8 cellular contexts compared by ENCODE assay signal in genomic region chr12:57518920-57519757, GRCh38. TPM values are rescaled to one million over a fixed set of nuclear protein-coding genes. Genes with fewer than 3 reads are reported as not detected.
A peak's percentile ranks its signal among the peaks of the same experiment; 100 is the strongest.
DNase-seq lines count a peak whose midpoint lies in the region; ATAC-seq and TF ChIP-seq lines count a peak whose summit lies in the region.

No MANE protein-coding gene starts in this region.

- intact Hi-C loops in right lobe of liver (cut with DNase I): no loop called here

- H3K4me3 ChIP-seq in cardiac fibroblast (replicated peaks in 1 of 2; ENCODE audit: low read depth in 2 of 2, low read length in 2 of 2) (peak overlapping the region; percentile 90 to 97), right lobe of liver (peak overlapping the region; percentile 83 to 98 (median 96)), thymus (ENCODE audit: low read length) (peak overlapping the region; percentile 80)

- DNase-seq in GM03348 (ENCODE audit: low spot score) (peak; percentile 36), NCI-H82 (lab: John Stamatoyannopoulos, UW) (peak; percentile 90), cardiac fibroblast (ENCODE audit: low read depth in 2 of 2) (peak; percentile 64 to 76), right lobe of liver (peak in 2 of 3 donors; percentile 65 to 71), superior temporal gyrus (ENCODE audit: extremely low spot score) (no peak)

- ATAC-seq in right lobe of liver (peak in 1 of 4 donors; percentile 5), HG02678 (IDR thresholded peaks at IDR 0.05; ENCODE audit: unreplicated experiment) (no peak), GM18867 (IDR thresholded peaks at IDR 0.05; ENCODE audit: unreplicated experiment) (no peak)

- H3K9me3 ChIP-seq in right lobe of liver (no peaks in the 10 kb centered on the region), thymus (ENCODE audit: control insufficient read depth) (no peaks in the 10 kb centered on the region)

- no peak for TF ChIP-seq CTCF in cardiac fibroblast (IDR thresholded peaks at IDR 0.05; ENCODE audit: low read depth, low read length)
- TF ChIP-seq CTCF in right lobe of liver (IDR thresholded peaks at IDR 0.05): no peak

- 20% methylated on average over 7 of the region's 7 CpGs for WGBS in right lobe of liver (ENCODE audit: insufficient coverage, low coverage, low lambda C conversion rate, missing lambda C conversion rate)
- WGBS in thymus: 44% methylated on average over 7 of the region's 7 CpGs

- H3K36me3 ChIP-seq in right lobe of liver (peaks cover 15 to 41% (median 29%) of the 10 kb centered on the region in 4 donors), thymus (ENCODE audit: control insufficient read depth, insufficient read depth) (peaks cover 36% of the 10 kb centered on the region)

- no peaks in the 10 kb centered on the region for H3K27me3 ChIP-seq in right lobe of liver
- no peaks in the 10 kb centered on the region for H3K27me3 ChIP-seq in thymus (ENCODE audit: control insufficient read depth, insufficient read depth)

- TF ChIP-seq POLR2A in right lobe of liver (IDR thresholded peaks at IDR 0.05): no peak

- H3K27ac ChIP-seq in right lobe of liver: peak overlapping the region; percentile 95 to 97 (median 97)
- H3K27ac ChIP-seq in thymus (ENCODE audit: low read depth): peak overlapping the region; percentile 19

- H3K4me1 ChIP-seq in right lobe of liver (peaks cover 0 to 36% (median 11%) of the 10 kb centered on the region in 4 donors), thymus (ENCODE audit: control insufficient read depth, insufficient read depth, low read length) (peaks cover 26% of the 10 kb centered on the region)

RNA-seq across cellular contexts. Expression of gene DDIT3, which starts 1.2 kb away (rescaled TPM):
- 10 to 100 TPM; 11.3 to 26.7 (median 18.7) TPM for total RNA-seq in right lobe of liver
- polyA plus RNA-seq in thymus: 43.4 TPM

RNA-seq across cellular contexts. Expression of gene MBD6, which starts 3.5 kb away (rescaled TPM):
- total RNA-seq in right lobe of liver: 10 to 100 TPM in 5 of 6 experiments, 1 to 10 TPM in 1; 7.4 to 61.1 (median 39.3) TPM
- 60.5 TPM for polyA plus RNA-seq in thymus

RNA-seq across cellular contexts. Expression of gene DCTN2, which starts 27.9 kb away (rescaled TPM):
- 10 to 100 TPM; 28.4 to 80.0 (median 36.0) TPM for total RNA-seq in right lobe of liver
- 79.7 TPM for polyA plus RNA-seq in thymus

RNA-seq across cellular contexts. Expression of gene KIF5A, which starts 30.7 kb away (rescaled TPM):
- under 1 TPM in 1 of 6 experiments, not detected in 5; 0.02 TPM for total RNA-seq in right lobe of liver
- polyA plus RNA-seq in thymus: 0.27 TPM

RNA-seq across cellular contexts. Expression of gene MARS1, which starts 31.3 kb away (rescaled TPM):
- 10 to 100 TPM; 53.4 to 66.6 (median 60.4) TPM for total RNA-seq in right lobe of liver
- 117 TPM for polyA plus RNA-seq in thymus
